2 cellular contexts compared by ENCODE assay signal in the genomic region with DNA sequence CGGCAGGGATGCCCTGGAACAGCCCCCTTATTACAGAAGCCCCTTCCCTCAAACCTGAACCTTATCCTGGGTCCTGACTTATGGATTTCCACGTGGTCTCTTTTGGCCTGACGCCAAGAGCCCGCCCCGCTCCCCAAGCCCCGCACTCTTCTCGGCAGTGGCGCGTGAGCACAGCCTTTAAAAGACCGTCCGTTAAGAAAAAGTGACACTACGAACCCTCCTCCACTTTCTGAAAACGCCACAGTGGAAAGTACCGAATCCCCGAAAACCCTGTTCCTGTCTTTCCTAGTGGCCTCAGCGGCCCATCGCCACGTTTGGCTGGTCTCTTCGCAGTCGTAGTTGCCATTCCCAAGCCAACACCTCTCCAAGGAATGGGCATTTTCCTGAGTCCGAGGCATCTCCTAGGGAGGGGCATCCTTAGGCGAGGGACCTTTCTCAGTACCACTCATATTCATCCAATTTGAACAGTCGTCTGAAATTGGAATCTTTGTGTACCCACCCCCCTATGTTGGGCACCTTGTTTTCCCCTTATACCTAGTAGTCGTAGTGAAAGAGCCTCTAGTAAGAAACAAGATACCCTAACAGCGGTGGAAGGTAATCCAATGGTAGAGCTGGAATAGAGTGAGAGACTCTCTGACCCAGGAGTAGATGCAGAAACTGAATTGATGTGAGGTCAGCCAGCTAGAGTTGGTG.
TF ChIP-seq lines count a peak whose summit lies in the region.

No MANE protein-coding gene starts in this region.

TF ChIP-seq in HEK293T, 16 proteins besides CTCF, POLR2A, EP300 and RAD21:
- TF ChIP-seq SP1 (IDR thresholded peaks at IDR 0.05) (no peak), L3MBTL2 (conservative IDR thresholded peaks at IDR 0.05) (peak; percentile 6), ARNT (IDR thresholded peaks at IDR 0.05) (no peak), FOXA1 (IDR thresholded peaks at IDR 0.05) (no peak)
TF ChIP-seq in HEK293T: peak in this region for 1.

TF ChIP-seq in GM12878, 131 proteins besides CTCF, POLR2A, EP300 and RAD21:
- no peak for TF ChIP-seq CBX3 (IDR thresholded peaks at IDR 0.05; ENCODE audit: borderline replicate concordance, low read depth)
- no peak for TF ChIP-seq MEF2B (IDR thresholded peaks at IDR 0.05; ENCODE audit: partially characterized antibody, poor library complexity, severe bottlenecking)
- TF ChIP-seq, protein P1, sequence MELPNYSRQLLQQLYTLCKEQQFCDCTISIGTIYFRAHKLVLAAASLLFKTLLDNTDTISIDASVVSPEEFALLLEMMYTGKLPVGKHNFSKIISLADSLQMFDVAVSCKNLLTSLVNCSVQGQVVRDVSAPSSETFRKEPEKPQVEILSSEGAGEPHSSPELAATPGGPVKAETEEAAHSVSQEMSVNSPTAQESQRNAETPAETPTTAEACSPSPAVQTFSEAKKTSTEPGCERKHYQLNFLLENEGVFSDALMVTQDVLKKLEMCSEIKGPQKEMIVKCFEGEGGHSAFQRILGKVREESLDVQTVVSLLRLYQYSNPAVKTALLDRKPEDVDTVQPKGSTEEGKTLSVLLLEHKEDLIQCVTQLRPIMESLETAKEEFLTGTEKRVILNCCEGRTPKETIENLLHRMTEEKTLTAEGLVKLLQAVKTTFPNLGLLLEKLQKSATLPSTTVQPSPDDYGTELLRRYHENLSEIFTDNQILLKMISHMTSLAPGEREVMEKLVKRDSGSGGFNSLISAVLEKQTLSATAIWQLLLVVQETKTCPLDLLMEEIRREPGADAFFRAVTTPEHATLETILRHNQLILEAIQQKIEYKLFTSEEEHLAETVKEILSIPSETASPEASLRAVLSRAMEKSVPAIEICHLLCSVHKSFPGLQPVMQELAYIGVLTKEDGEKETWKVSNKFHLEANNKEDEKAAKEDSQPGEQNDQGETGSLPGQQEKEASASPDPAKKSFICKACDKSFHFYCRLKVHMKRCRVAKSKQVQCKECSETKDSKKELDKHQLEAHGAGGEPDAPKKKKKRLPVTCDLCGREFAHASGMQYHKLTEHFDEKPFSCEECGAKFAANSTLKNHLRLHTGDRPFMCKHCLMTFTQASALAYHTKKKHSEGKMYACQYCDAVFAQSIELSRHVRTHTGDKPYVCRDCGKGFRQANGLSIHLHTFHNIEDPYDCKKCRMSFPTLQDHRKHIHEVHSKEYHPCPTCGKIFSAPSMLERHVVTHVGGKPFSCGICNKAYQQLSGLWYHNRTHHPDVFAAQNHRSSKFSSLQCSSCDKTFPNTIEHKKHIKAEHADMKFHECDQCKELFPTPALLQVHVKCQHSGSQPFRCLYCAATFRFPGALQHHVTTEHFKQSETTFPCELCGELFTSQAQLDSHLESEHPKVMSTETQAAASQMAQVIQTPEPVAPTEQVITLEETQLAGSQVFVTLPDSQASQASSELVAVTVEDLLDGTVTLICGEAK (IDR thresholded peaks at IDR 0.05; ENCODE audit: borderline replicate concordance), result no peak
- no peak for TF ChIP-seq TCF7 (IDR thresholded peaks at IDR 0.05; ENCODE audit: borderline replicate concordance)
- no peak for TF ChIP-seq SIX5 (IDR thresholded peaks at IDR 0.05; ENCODE audit: low read depth, low read length, severe bottlenecking)
- no peak for TF ChIP-seq KDM1A (IDR thresholded peaks at IDR 0.05; ENCODE audit: borderline replicate concordance)
- TF ChIP-seq, protein P2, sequence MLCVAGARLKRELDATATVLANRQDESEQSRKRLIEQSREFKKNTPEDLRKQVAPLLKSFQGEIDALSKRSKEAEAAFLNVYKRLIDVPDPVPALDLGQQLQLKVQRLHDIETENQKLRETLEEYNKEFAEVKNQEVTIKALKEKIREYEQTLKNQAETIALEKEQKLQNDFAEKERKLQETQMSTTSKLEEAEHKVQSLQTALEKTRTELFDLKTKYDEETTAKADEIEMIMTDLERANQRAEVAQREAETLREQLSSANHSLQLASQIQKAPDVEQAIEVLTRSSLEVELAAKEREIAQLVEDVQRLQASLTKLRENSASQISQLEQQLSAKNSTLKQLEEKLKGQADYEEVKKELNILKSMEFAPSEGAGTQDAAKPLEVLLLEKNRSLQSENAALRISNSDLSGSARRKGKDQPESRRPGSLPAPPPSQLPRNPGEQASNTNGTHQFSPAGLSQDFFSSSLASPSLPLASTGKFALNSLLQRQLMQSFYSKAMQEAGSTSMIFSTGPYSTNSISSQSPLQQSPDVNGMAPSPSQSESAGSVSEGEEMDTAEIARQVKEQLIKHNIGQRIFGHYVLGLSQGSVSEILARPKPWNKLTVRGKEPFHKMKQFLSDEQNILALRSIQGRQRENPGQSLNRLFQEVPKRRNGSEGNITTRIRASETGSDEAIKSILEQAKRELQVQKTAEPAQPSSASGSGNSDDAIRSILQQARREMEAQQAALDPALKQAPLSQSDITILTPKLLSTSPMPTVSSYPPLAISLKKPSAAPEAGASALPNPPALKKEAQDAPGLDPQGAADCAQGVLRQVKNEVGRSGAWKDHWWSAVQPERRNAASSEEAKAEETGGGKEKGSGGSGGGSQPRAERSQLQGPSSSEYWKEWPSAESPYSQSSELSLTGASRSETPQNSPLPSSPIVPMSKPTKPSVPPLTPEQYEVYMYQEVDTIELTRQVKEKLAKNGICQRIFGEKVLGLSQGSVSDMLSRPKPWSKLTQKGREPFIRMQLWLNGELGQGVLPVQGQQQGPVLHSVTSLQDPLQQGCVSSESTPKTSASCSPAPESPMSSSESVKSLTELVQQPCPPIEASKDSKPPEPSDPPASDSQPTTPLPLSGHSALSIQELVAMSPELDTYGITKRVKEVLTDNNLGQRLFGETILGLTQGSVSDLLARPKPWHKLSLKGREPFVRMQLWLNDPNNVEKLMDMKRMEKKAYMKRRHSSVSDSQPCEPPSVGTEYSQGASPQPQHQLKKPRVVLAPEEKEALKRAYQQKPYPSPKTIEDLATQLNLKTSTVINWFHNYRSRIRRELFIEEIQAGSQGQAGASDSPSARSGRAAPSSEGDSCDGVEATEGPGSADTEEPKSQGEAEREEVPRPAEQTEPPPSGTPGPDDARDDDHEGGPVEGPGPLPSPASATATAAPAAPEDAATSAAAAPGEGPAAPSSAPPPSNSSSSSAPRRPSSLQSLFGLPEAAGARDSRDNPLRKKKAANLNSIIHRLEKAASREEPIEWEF (IDR thresholded peaks at IDR 0.05; ENCODE audit: insufficient replicate concordance, low read depth, low read length), result no peak
- TF ChIP-seq, protein P3, sequence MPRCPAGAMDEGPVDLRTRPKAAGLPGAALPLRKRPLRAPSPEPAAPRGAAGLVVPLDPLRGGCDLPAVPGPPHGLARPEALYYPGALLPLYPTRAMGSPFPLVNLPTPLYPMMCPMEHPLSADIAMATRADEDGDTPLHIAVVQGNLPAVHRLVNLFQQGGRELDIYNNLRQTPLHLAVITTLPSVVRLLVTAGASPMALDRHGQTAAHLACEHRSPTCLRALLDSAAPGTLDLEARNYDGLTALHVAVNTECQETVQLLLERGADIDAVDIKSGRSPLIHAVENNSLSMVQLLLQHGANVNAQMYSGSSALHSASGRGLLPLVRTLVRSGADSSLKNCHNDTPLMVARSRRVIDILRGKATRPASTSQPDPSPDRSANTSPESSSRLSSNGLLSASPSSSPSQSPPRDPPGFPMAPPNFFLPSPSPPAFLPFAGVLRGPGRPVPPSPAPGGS (IDR thresholded peaks at IDR 0.05; ENCODE audit: borderline replicate concordance, insufficient read depth, low read depth, low read length, poor library complexity, severe bottlenecking), result no peak
- no peak for TF ChIP-seq NR2C1 (IDR thresholded peaks at IDR 0.05)
- no peak for TF ChIP-seq SMC3 (IDR thresholded peaks at IDR 0.05; ENCODE audit: borderline replicate concordance, low read length)
- no peak for TF ChIP-seq ATF7 (IDR thresholded peaks at IDR 0.05; ENCODE audit: low read depth)
- no peak for TF ChIP-seq ZZZ3 (IDR thresholded peaks at IDR 0.05; ENCODE audit: control insufficient read depth, insufficient read length, low read depth)
